ENCODE assay signal across 14 cellular contexts in genomic region chr7:38195804-38196595, GRCh38. TPM values are rescaled to one million over a fixed set of nuclear protein-coding genes. Genes with fewer than 3 reads are reported as not detected.
DNase-seq lines count a peak whose midpoint lies in the region; ATAC-seq and TF ChIP-seq lines count a peak whose summit lies in the region.
"Had no signal": no experiment of that assay in that cellular context is flagged by ENCODE, and none has a peak within 500 bp of the region (broad histone marks: within the 10 kb centered on the region; RNA-seq: fewer than 3 reads in every experiment).

No MANE protein-coding gene starts in this region.

- H3K4me1 Mint-ChIP-seq in mesothelial cell of epicardium (peaks cover 29% of the 10 kb centered on the region), T-helper 17 cell (peaks cover 24% of the 10 kb centered on the region)

- H3K4me3 Mint-ChIP-seq in mesothelial cell of epicardium = no peak overlapping the region
- no peak overlapping the region for H3K4me3 Mint-ChIP-seq in T-helper 17 cell
- H3K4me3 Mint-ChIP-seq: CD4-positive, alpha-beta memory T cell; neural crest cell had no signal

- H3K9me3 Mint-ChIP-seq in mesothelial cell of epicardium = peaks cover 12% of the 10 kb centered on the region
- H3K9me3 Mint-ChIP-seq: CD4-positive, alpha-beta memory T cell had no signal

- DNase-seq in EH (ENCODE audit: low read depth) (peak; percentile 63), NCI-H510A treated with DMSO at 0.1 percent for 48 hours (lab: John Stamatoyannopoulos, UW) (peak; percentile 23), choroid plexus epithelial cell (ENCODE audit: low read depth) (peak; percentile 56), mesothelial cell of epicardium (ENCODE audit: low spot score in 2 of 2, unreplicated experiment in 2 of 2) (no peak), epidermal melanocyte (ENCODE audit: insufficient read length, low spot score) (no peak), T-helper 17 cell (no peak), GF-D8 (lab: John Stamatoyannopoulos, UW) (no peak)
- DNase-seq: activated CD4-positive, CD25-positive, alpha-beta regulatory T cell; activated CD8-positive, alpha-beta memory T cell treated with anti-CD3 and anti-CD28 coated beads, Interleukin-2, amount 50 U/mL, for 48 hours; CD4-positive, alpha-beta memory T cell; heart right ventricle; NCI-H187 treated with DMSO at 0.1 percent for 48 hours had no signal

- H3K9me3 ChIP-seq in T-helper 17 cell (ENCODE audit: control insufficient read depth, low read length, poor library complexity, severe bottlenecking) = no peaks in the 10 kb centered on the region

- H3K36me3 Mint-ChIP-seq in mesothelial cell of epicardium (peaks cover 13% of the 10 kb centered on the region), T-helper 17 cell (ENCODE audit: low read depth) (no peaks in the 10 kb centered on the region)

- TF ChIP-seq CTCF in choroid plexus epithelial cell (conservative IDR thresholded peaks at IDR 0.05; ENCODE audit: low read depth, low read length) (no peak), mesothelial cell of epicardium (IDR thresholded peaks at IDR 0.05; ENCODE audit: unreplicated experiment) (no peak)

- H3K27me3 Mint-ChIP-seq in mesothelial cell of epicardium (ENCODE audit: low read depth) (no peaks in the 10 kb centered on the region), T-helper 17 cell (no peaks in the 10 kb centered on the region)
- H3K27me3 Mint-ChIP-seq: CD4-positive, alpha-beta memory T cell had no signal

- H3K27ac Mint-ChIP-seq in mesothelial cell of epicardium (peak overlapping the region; percentile 27), T-helper 17 cell (no peak overlapping the region)
- H3K27ac Mint-ChIP-seq: CD4-positive, alpha-beta memory T cell had no signal

- no peak for ATAC-seq in T-helper 17 cell
- ATAC-seq: heart right ventricle, left lobe of liver had no signal

- H3K4me3 ChIP-seq in choroid plexus epithelial cell (ENCODE audit: low read depth, low read length) = no peak overlapping the region
- H3K4me3 ChIP-seq: heart right ventricle had no signal

RNA-seq across cellular contexts. Expression of gene STARD3NL, which starts 18.0 kb away (rescaled TPM):
- total RNA-seq in mesothelial cell of epicardium (36.5 to 36.9 TPM (median 36.8 TPM) in 3 replicates), T-helper 17 cell (10 to 100 TPM; 14.1 to 18.0 TPM)

Comparison
In these comparisons a context has a peak if more than half of its experiments do, and no peak if none do; other contexts are left out.
1. DNase-seq: peak in EH (single experiment), NCI-H510A treated with DMSO at 0.1 percent for 48 hours (single experiment) and choroid plexus epithelial cell (single experiment); none in mesothelial cell of epicardium (0 of 2), epidermal melanocyte (single experiment), T-helper 17 cell (0 of 3) and GF-D8 (single experiment).